8 cellular contexts compared by ENCODE assay signal in genomic region chr2:158024288-158024898, GRCh38.
A peak's percentile ranks its signal among the peaks of the same experiment; 100 is the strongest.
DNase-seq lines count a peak whose midpoint lies in the region; ATAC-seq and TF ChIP-seq lines count a peak whose summit lies in the region.

No MANE protein-coding gene starts in this region.

- no peaks in the 10 kb centered on the region for H3K27me3 ChIP-seq in body of pancreas

- H3K36me3 ChIP-seq in body of pancreas (replicated peaks in 1 of 2; ENCODE audit: insufficient read depth in 1 of 2, low read depth in 2 of 2): no peaks in the 10 kb centered on the region

- 0 to 3% methylated on average over 4 of the region's 4 CpGs for WGBS in body of pancreas, 2 donors

- no peaks in the 10 kb centered on the region for H3K4me1 ChIP-seq in body of pancreas

- no peak overlapping the region for H3K27ac ChIP-seq in body of pancreas

- intact Hi-C loops in body of pancreas (cut with DNase I): no loop called here

- peak; percentile 52 for DNase-seq in DMS53 treated with DMSO at 0.1 percent for 48 hours (lab: John Stamatoyannopoulos, UW; ENCODE audit: unreplicated experiment)
- DNase-seq in GM20000 (ENCODE audit: low spot score): peak; percentile 39
- peak; percentile 74 to 76 for DNase-seq in Kasumi-1 (lab: John Stamatoyannopoulos, UW)
- peak; percentile 16 for DNase-seq in T1000 (lab: John Stamatoyannopoulos, UW)
- peak; percentile 42 to 63 (median 52) for DNase-seq in body of pancreas
- peak; percentile 66 for DNase-seq in islet precursor cell
- peak in 2 of 3 donors; percentile 10 to 42 for DNase-seq in stimulated activated CD4-positive, alpha-beta T cell treated with anti-CD3 and anti-CD28 coated beads, TNF-alpha, amount 100 ng/mL, for 1 hour (ENCODE audit: low read depth in 3 of 3, low spot score in 1 of 3)

- ATAC-seq in body of pancreas (no peak), HG03097 (IDR thresholded peaks at IDR 0.05; ENCODE audit: low FRiP score, unreplicated experiment) (no peak)

- TF ChIP-seq POLR2A in body of pancreas (IDR thresholded peaks at IDR 0.05): no peak

- peak; percentile 62 for TF ChIP-seq CTCF in GM20000 (IDR thresholded peaks at IDR 0.05; ENCODE audit: extremely low read depth, missing control alignments)
- peak; percentile 73 to 89 (median 77) for TF ChIP-seq CTCF in body of pancreas (IDR thresholded peaks at IDR 0.05)

- H3K4me3 ChIP-seq in body of pancreas: no peak overlapping the region

- no peaks in the 10 kb centered on the region for H3K9me3 ChIP-seq in body of pancreas

Comparison
In these comparisons a context has a peak if more than half of its experiments do, and no peak if none do; other contexts are left out.
1. DNase-seq: peak in every context shown above with its lines; median percentile 75 in Kasumi-1; 66 in islet precursor cell; 52 in DMS53 treated with DMSO at 0.1 percent for 48 hours; 52 in body of pancreas; 39 in GM20000; 26 in stimulated activated CD4-positive, alpha-beta T cell treated with anti-CD3 and anti-CD28 coated beads, TNF-alpha, amount 100 ng/mL, for 1 hour; 16 in T1000.